1 cellular context compared by ENCODE assay signal in genomic region chr5:55934117-55934613, GRCh38.
TF ChIP-seq lines count a peak whose summit lies in the region.

No MANE protein-coding gene starts in this region.

TF ChIP-seq in HepG2, 621 proteins besides CTCF, POLR2A, EP300 and RAD21 (continued from another document and continues in another):
- TF ChIP-seq TAF15 (IDR thresholded peaks at IDR 0.05; ENCODE audit: low read depth, low read length, poor library complexity, severe bottlenecking) (no peak), JUN (CRISPR knock-in tag; IDR thresholded peaks at IDR 0.05) (peak; percentile 94), ATF7 (IDR thresholded peaks at IDR 0.05) (peak; percentile 100), ATF7 (CRISPR knock-in tag; IDR thresholded peaks at IDR 0.05) (peak; percentile 99), GLMP (CRISPR knock-in tag; IDR thresholded peaks at IDR 0.05; ENCODE audit: borderline replicate concordance) (no peak), ZNF879 (CRISPR knock-in tag; IDR thresholded peaks at IDR 0.05) (no peak), NFE2L1 (CRISPR knock-in tag; IDR thresholded peaks at IDR 0.05; ENCODE audit: borderline replicate concordance) (no peak), ZNF788 (CRISPR knock-in tag; IDR thresholded peaks at IDR 0.05; ENCODE audit: borderline replicate concordance) (peak; percentile 98), SP2 (CRISPR knock-in tag; IDR thresholded peaks at IDR 0.05) (no peak), MTF1 (CRISPR knock-in tag; IDR thresholded peaks at IDR 0.05) (no peak), PRDM10 (CRISPR knock-in tag; IDR thresholded peaks at IDR 0.05; ENCODE audit: low read depth) (0 out of 2 replicates have a peak, but pooled peaks have one; percentile 48), RARA (CRISPR knock-in tag; IDR thresholded peaks at IDR 0.05) (peak; percentile 100), ZFYVE20 (CRISPR knock-in tag; IDR thresholded peaks at IDR 0.05; ENCODE audit: borderline replicate concordance, low read depth) (no peak), ZNF790 (CRISPR knock-in tag; IDR thresholded peaks at IDR 0.05; ENCODE audit: borderline replicate concordance) (peak; percentile 71; the same call in 1 of the 2 replicates), KLF16 (CRISPR knock-in tag; IDR thresholded peaks at IDR 0.05) (peak in 1 of 2 experiments; percentile 88; a peak in 2 of 4 replicates), ERF (CRISPR knock-in tag; IDR thresholded peaks at IDR 0.05) (peak; percentile 88), ZNF747 (CRISPR knock-in tag; IDR thresholded peaks at IDR 0.05; ENCODE audit: borderline replicate concordance) (peak; percentile 92; the same call in 1 of the 2 replicates), ZZZ3 (CRISPR knock-in tag; IDR thresholded peaks at IDR 0.05; ENCODE audit: borderline replicate concordance) (no peak), NFIC (IDR thresholded peaks at IDR 0.05; ENCODE audit: low read length) (peak; percentile 99), FOXJ3 (CRISPR knock-in tag; IDR thresholded peaks at IDR 0.05; ENCODE audit: borderline replicate concordance) (peak; percentile 99), ZNF660 (CRISPR knock-in tag; IDR thresholded peaks at IDR 0.05; ENCODE audit: borderline replicate concordance, low read depth) (no peak), GPBP1L1 (CRISPR knock-in tag; IDR thresholded peaks at IDR 0.05) (no peak), E2F5 (CRISPR knock-in tag; conservative IDR thresholded peaks at IDR 0.05) (no peak), ZNF124 (CRISPR knock-in tag; IDR thresholded peaks at IDR 0.05) (peak; percentile 25; the same call in 1 of the 2 replicates), REPIN1 (CRISPR knock-in tag; IDR thresholded peaks at IDR 0.05; ENCODE audit: borderline replicate concordance, low read depth) (peak; percentile 91), ZNF576 (CRISPR knock-in tag; IDR thresholded peaks at IDR 0.05) (no peak), THAP7 (CRISPR knock-in tag; IDR thresholded peaks at IDR 0.05) (no peak), ZNF180 (CRISPR knock-in tag; IDR thresholded peaks at IDR 0.05; ENCODE audit: borderline replicate concordance, low read depth) (no peak), ZBTB2 (CRISPR knock-in tag; IDR thresholded peaks at IDR 0.05; ENCODE audit: low read depth) (peak; percentile 65; the same call in 1 of the 2 replicates), CREBL2 (CRISPR knock-in tag; IDR thresholded peaks at IDR 0.05; ENCODE audit: borderline replicate concordance) (no peak)
- TF ChIP-seq, protein P1, sequence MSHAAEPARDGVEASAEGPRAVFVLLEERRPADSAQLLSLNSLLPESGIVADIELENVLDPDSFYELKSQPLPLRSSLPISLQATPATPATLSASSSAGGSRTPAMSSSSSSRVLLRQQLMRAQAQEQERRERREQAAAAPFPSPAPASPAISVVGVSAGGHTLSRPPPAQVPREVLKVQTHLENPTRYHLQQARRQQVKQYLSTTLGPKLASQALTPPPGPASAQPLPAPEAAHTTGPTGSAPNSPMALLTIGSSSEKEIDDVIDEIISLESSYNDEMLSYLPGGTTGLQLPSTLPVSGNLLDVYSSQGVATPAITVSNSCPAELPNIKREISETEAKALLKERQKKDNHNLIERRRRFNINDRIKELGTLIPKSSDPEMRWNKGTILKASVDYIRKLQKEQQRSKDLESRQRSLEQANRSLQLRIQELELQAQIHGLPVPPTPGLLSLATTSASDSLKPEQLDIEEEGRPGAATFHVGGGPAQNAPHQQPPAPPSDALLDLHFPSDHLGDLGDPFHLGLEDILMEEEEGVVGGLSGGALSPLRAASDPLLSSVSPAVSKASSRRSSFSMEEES (CRISPR knock-in tag; IDR thresholded peaks at IDR 0.05): peak; percentile 98
- TF ChIP-seq, protein P2, sequence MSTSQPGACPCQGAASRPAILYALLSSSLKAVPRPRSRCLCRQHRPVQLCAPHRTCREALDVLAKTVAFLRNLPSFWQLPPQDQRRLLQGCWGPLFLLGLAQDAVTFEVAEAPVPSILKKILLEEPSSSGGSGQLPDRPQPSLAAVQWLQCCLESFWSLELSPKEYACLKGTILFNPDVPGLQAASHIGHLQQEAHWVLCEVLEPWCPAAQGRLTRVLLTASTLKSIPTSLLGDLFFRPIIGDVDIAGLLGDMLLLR (CRISPR knock-in tag; IDR thresholded peaks at IDR 0.05): no peak; the same call in 1 of the 2 replicates
- TF ChIP-seq, protein P3, sequence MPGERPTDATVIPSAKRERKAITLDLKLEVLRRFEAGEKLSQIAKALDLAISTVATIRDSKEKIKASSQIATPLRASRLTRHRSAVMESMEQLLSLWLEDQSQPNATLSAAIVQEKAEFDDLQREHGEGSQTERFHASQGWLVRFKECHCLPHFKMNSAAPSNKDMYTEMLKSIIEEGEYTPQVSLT (CRISPR knock-in tag; IDR thresholded peaks at IDR 0.05; ENCODE audit: borderline replicate concordance, low read depth): no peak
- TF ChIP-seq, protein P4, sequence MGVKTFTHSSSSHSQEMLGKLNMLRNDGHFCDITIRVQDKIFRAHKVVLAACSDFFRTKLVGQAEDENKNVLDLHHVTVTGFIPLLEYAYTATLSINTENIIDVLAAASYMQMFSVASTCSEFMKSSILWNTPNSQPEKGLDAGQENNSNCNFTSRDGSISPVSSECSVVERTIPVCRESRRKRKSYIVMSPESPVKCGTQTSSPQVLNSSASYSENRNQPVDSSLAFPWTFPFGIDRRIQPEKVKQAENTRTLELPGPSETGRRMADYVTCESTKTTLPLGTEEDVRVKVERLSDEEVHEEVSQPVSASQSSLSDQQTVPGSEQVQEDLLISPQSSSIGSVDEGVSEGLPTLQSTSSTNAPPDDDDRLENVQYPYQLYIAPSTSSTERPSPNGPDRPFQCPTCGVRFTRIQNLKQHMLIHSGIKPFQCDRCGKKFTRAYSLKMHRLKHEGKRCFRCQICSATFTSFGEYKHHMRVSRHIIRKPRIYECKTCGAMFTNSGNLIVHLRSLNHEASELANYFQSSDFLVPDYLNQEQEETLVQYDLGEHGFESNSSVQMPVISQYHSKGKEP (CRISPR knock-in tag; IDR thresholded peaks at IDR 0.05): no peak
- TF ChIP-seq, protein P5, sequence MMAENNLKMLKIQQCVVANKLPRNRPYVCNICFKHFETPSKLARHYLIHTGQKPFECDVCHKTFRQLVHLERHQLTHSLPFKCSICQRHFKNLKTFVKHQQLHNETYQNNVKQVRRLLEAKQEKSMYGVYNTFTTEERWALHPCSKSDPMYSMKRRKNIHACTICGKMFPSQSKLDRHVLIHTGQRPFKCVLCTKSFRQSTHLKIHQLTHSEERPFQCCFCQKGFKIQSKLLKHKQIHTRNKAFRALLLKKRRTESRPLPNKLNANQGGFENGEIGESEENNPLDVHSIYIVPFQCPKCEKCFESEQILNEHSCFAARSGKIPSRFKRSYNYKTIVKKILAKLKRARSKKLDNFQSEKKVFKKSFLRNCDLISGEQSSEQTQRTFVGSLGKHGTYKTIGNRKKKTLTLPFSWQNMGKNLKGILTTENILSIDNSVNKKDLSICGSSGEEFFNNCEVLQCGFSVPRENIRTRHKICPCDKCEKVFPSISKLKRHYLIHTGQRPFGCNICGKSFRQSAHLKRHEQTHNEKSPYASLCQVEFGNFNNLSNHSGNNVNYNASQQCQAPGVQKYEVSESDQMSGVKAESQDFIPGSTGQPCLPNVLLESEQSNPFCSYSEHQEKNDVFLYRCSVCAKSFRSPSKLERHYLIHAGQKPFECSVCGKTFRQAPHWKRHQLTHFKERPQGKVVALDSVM (CRISPR knock-in tag; IDR thresholded peaks at IDR 0.05): peak; percentile 80
- TF ChIP-seq, protein P6, sequence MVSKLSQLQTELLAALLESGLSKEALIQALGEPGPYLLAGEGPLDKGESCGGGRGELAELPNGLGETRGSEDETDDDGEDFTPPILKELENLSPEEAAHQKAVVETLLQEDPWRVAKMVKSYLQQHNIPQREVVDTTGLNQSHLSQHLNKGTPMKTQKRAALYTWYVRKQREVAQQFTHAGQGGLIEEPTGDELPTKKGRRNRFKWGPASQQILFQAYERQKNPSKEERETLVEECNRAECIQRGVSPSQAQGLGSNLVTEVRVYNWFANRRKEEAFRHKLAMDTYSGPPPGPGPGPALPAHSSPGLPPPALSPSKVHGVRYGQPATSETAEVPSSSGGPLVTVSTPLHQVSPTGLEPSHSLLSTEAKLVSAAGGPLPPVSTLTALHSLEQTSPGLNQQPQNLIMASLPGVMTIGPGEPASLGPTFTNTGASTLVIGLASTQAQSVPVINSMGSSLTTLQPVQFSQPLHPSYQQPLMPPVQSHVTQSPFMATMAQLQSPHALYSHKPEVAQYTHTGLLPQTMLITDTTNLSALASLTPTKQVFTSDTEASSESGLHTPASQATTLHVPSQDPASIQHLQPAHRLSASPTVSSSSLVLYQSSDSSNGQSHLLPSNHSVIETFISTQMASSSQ (IDR thresholded peaks at IDR 0.05; ENCODE audit: low read depth): peak; percentile 91
- TF ChIP-seq, protein P6 (CRISPR knock-in tag; IDR thresholded peaks at IDR 0.05; ENCODE audit: borderline replicate concordance): peak; percentile 96
